Comparison of ENCODE assay signal across 20 cellular contexts in the genomic region with DNA sequence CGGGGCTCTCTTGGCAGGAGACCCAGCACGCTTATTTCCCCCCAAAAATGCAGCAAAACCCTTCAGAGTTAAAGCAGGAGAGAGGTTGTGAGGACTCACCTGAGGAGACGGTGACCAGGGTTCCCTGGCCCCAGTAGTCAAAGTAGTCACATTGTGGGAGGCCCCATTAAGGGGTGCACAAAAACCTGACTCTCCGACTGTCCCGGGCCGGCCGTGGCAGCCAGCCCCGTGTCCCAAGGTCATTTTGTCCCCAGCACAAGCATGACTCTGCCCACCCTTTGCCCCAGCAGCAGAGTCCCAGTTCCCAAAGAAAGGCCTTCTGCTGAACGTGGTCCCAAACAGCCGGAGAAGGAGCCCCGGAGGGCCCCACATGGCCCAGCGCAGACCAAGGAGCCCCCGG.
DNase-seq lines count a peak whose midpoint lies in the region; ATAC-seq and TF ChIP-seq lines count a peak whose summit lies in the region.
"Had no signal": no experiment of that assay in that cellular context is flagged by ENCODE, and none has a peak within 500 bp of the region (broad histone marks: within the 10 kb centered on the region; RNA-seq: fewer than 3 reads in every experiment).

No MANE protein-coding gene starts in this region.

- H3K27ac ChIP-seq in BLaER1 = peak overlapping the region; percentile 100
- H3K27ac ChIP-seq in osteoblast (ENCODE audit: low read depth, low read length) = no peak overlapping the region
- H3K27ac ChIP-seq: cardiac muscle cell, lower lobe of right lung, upper lobe of right lung had no signal

- no peak overlapping the region for H3K4me3 Mint-ChIP-seq in natural killer cell
- H3K4me3 Mint-ChIP-seq: activated naive CD4-positive, alpha-beta T cell treated with anti-CD3 and anti-CD28 coated beads, Interleukin-2, amount 50 U/mL, for 24 hours; nephron progenitor cell had no signal

- intact Hi-C loops in natural killer cell (cut with micrococcal nuclease) = no loop called here

- peak overlapping the region; percentile 24; the same call in 1 of the 2 replicates for H3K4me2 ChIP-seq in BLaER1
- H3K4me2 ChIP-seq in osteoblast (ENCODE audit: insufficient read depth, low read length) = no peak overlapping the region

- H3K4me1 ChIP-seq in BLaER1 (no peaks in the 10 kb centered on the region), osteoblast (ENCODE audit: insufficient read depth, low read length) (no peaks in the 10 kb centered on the region)
- H3K4me1 ChIP-seq: lower lobe of right lung, upper lobe of right lung had no signal

- H3K4me3 ChIP-seq in BLaER1 (peak overlapping the region; percentile 84), osteoblast (ENCODE audit: insufficient read depth, low read length) (no peak overlapping the region)
- H3K4me3 ChIP-seq: cardiac muscle cell, lower lobe of right lung, upper lobe of right lung had no signal

- no peaks in the 10 kb centered on the region; the same call in 1 of the 2 replicates for H3K9me3 ChIP-seq in BLaER1
- H3K9me3 ChIP-seq in osteoblast (ENCODE audit: low read depth, low read length) = peaks cover 2% of the 10 kb centered on the region
- H3K9me3 ChIP-seq: lower lobe of right lung, upper lobe of right lung had no signal

- no peak overlapping the region for H3K27ac Mint-ChIP-seq in natural killer cell
- H3K27ac Mint-ChIP-seq: activated naive CD4-positive, alpha-beta T cell treated with anti-CD3 and anti-CD28 coated beads, Interleukin-2, amount 50 U/mL, for 24 hours; nephron progenitor cell had no signal

- ATAC-seq in natural killer cell = no peak
- ATAC-seq in HG03469 (IDR thresholded peaks at IDR 0.05; ENCODE audit: unreplicated experiment) = no peak
- ATAC-seq: HCT116, lower lobe of right lung, upper lobe of right lung had no signal

- peaks cover 14% of the 10 kb centered on the region; the same call in 1 of the 2 replicates for H4K20me1 ChIP-seq in BLaER1
- H4K20me1 ChIP-seq in osteoblast (ENCODE audit: insufficient read depth, low read length) = no peaks in the 10 kb centered on the region

- H3K27me3 ChIP-seq in BLaER1 (no peaks in the 10 kb centered on the region), osteoblast (ENCODE audit: insufficient read depth, low read length) (no peaks in the 10 kb centered on the region)
- H3K27me3 ChIP-seq: cardiac muscle cell had no signal

- in situ Hi-C loops in GM13976 (cut with MboI; ENCODE audit: low sequenced_read_pairs, unreplicated experiment) = no loop called here

- peak overlapping the region; percentile 100 for H3K9ac ChIP-seq in BLaER1

- no peak for TF ChIP-seq CTCF in GM13976 (IDR thresholded peaks at IDR 0.05; ENCODE audit: borderline replicate concordance, control extremely low read depth, extremely low read depth, insufficient read depth, missing control alignments)
- no peak for TF ChIP-seq CTCF in natural killer cell (IDR thresholded peaks at IDR 0.05)
- no peak for TF ChIP-seq CTCF in osteoblast (IDR thresholded peaks at IDR 0.05; ENCODE audit: extremely low read depth, low read depth, low read length)

- no peak overlapping the region for H2AFZ ChIP-seq in osteoblast (ENCODE audit: low read length)

- peaks cover 43% of the 10 kb centered on the region for H3K36me3 ChIP-seq in BLaER1
- H3K36me3 ChIP-seq in osteoblast (ENCODE audit: insufficient read depth, low read length) = no peaks in the 10 kb centered on the region
- H3K36me3 ChIP-seq: cardiac muscle cell, lower lobe of right lung, upper lobe of right lung had no signal

- H3K27me3 Mint-ChIP-seq in natural killer cell (ENCODE audit: low read depth in 2 of 2) = peaks cover 43 to 44% of the 10 kb centered on the region in 2 donors

- H3K9me3 Mint-ChIP-seq in natural killer cell = no peaks in the 10 kb centered on the region
- H3K9me3 Mint-ChIP-seq: activated naive CD4-positive, alpha-beta T cell treated with anti-CD3 and anti-CD28 coated beads, Interleukin-2, amount 50 U/mL, for 24 hours had no signal

- peaks cover 21 to 25% of the 10 kb centered on the region in 2 donors for H3K4me1 Mint-ChIP-seq in natural killer cell
- H3K4me1 Mint-ChIP-seq: nephron progenitor cell had no signal

- H3K79me2 ChIP-seq in osteoblast (ENCODE audit: insufficient read depth, low read length) = no peaks in the 10 kb centered on the region

- no peaks in the 10 kb centered on the region for H3K36me3 Mint-ChIP-seq in natural killer cell
- H3K36me3 Mint-ChIP-seq: activated naive CD4-positive, alpha-beta T cell treated with anti-CD3 and anti-CD28 coated beads, Interleukin-2, amount 50 U/mL, for 24 hours had no signal

- DNase-seq in GM13976 (ENCODE audit: low spot score) (peak; percentile 1), natural killer cell (peak; percentile 7), anterior cingulate cortex (lab: John Stamatoyannopoulos, UW) (no peak), NCI-H524 treated with DMSO at 0.1 percent for 48 hours (lab: John Stamatoyannopoulos, UW) (no peak), osteoblast (ENCODE audit: insufficient read length, low spot score, missing footprints) (no peak)
- peak; percentile 4 for DNase-seq in activated CD8-positive, alpha-beta memory T cell treated with anti-CD3 and anti-CD28 coated beads, Interleukin-2, amount 50 U/mL, for 4 hours
- DNase-seq: activated CD4-positive, alpha-beta T cell treated with anti-CD3 and anti-CD28 coated beads for 48 hours; DMS153; foreskin melanocyte; NCI-H1105; NCI-H2171; nephron progenitor cell; SHP77; upper lobe of right lung had no signal

Comparison
In these comparisons a context has a peak if more than half of its experiments do, and no peak if none do; other contexts are left out.
1. DNase-seq: peak in GM13976 (single experiment), activated CD8-positive, alpha-beta memory T cell treated with anti-CD3 and anti-CD28 coated beads, Interleukin-2, amount 50 U/mL, for 4 hours (single experiment) and natural killer cell (single experiment); none in anterior cingulate cortex (0 of 58), NCI-H524 treated with DMSO at 0.1 percent for 48 hours (single experiment) and osteoblast (single experiment).